8 cellular contexts compared by ENCODE assay signal in genomic region chr16:30957456-30958163, GRCh38. TPM values are rescaled to one million over a fixed set of nuclear protein-coding genes. Genes with fewer than 3 reads are reported as not detected.
A peak's percentile ranks its signal among the peaks of the same experiment; 100 is the strongest.
DNase-seq lines count a peak whose midpoint lies in the region; ATAC-seq and TF ChIP-seq lines count a peak whose summit lies in the region.

Gene SETD1A (plus strand): TSS chr16:30957754. CDS start chr16:30958732, 978 bp downstream.

- POLR2A ChIA-PET in GM10248 (lab: Yijun Ruan, JAX), result no interaction called here

- TF ChIP-seq CTCF in GM10248 (IDR thresholded peaks at IDR 0.05; ENCODE audit: control extremely low read depth, extremely low read depth, low read depth, missing control alignments), result no peak
- no peak for TF ChIP-seq CTCF in omental fat pad (IDR thresholded peaks at IDR 0.05)

- H3K36me3 Mint-ChIP-seq in activated naive CD4-positive, alpha-beta T cell treated with anti-CD3 and anti-CD28 coated beads, Interleukin-2, amount 50 U/mL, for 72 hours, result peaks cover 8 to 30% of the 10 kb centered on the region in 2 donors

- H3K9me3 Mint-ChIP-seq in activated naive CD4-positive, alpha-beta T cell treated with anti-CD3 and anti-CD28 coated beads, Interleukin-2, amount 50 U/mL, for 72 hours, result no peaks in the 10 kb centered on the region

- CTCF ChIA-PET in GM10248 (lab: Yijun Ruan, JAX), result interaction anchor here (0.7 kb wide), 1 partner anchor 103 kb away, joined by 3 read pairs; no protein-coding TSS in a partner anchor

- DNase-seq in GM10248 (ENCODE audit: extremely low spot score), result peak; percentile 97
- peak; percentile 94 for DNase-seq in NCI-H1105 (lab: John Stamatoyannopoulos, UW)
- peak; percentile 91 for DNase-seq in SKM-1 treated with dmso at 0.1 percent for 144 hours (lab: John Stamatoyannopoulos, UW; ENCODE audit: unreplicated experiment)
- peak; percentile 95 for DNase-seq in activated naive CD4-positive, alpha-beta T cell treated with anti-CD3 and anti-CD28 coated beads, Interleukin-2, amount 50 U/mL, for 72 hours (ENCODE audit: low spot score in 2 of 2)
- peak; percentile 64 for DNase-seq in glomerular endothelial cell (ENCODE audit: extremely low read depth, low read depth, low spot score)
- peak; percentile 92 for DNase-seq in omental fat pad (ENCODE audit: low spot score)

- ATAC-seq in HG02642 (IDR thresholded peaks at IDR 0.05; ENCODE audit: poor library complexity, unreplicated experiment), result peak; percentile 74
- ATAC-seq in activated naive CD4-positive, alpha-beta T cell treated with anti-CD3 and anti-CD28 coated beads, Interleukin-2, amount 50 U/mL, for 72 hours, result peak; percentile 88 to 90
- peak; percentile 87 for ATAC-seq in omental fat pad (ENCODE audit: low FRiP score)

- H3K27ac Mint-ChIP-seq in activated naive CD4-positive, alpha-beta T cell treated with anti-CD3 and anti-CD28 coated beads, Interleukin-2, amount 50 U/mL, for 72 hours, result peak within 1 kb of the TSS; percentile 97 to 99

- H3K27ac ChIP-seq in temporal lobe (ENCODE audit: low read depth, low read length), result peak within 1 kb of the TSS; percentile 98

RNA-seq across cellular contexts. Expression of gene SETD1A, which starts in this region (rescaled TPM):
- total RNA-seq in activated naive CD4-positive, alpha-beta T cell treated with anti-CD3 and anti-CD28 coated beads, Interleukin-2, amount 50 U/mL, for 72 hours, result 10 to 100 TPM; 24.5 to 34.1 TPM
- total RNA-seq in glomerular endothelial cell (12.5 and 24.6 TPM in 2 replicates), omental fat pad (10 to 100 TPM in 2 of 4 donors, 1 to 10 TPM in 2; 5.3 to 13.6 (median 9.2) TPM), temporal lobe (3.4 TPM)

Comparison
In these comparisons a context has a peak if more than half of its experiments do, and no peak if none do; other contexts are left out.
1. Peak in every context shown above with its lines: DNase-seq, ATAC-seq and H3K27ac ChIP-seq.